Comparison of ENCODE assay signal across 1 cellular context in genomic region chr7:158657189-158657746, GRCh38.
TF ChIP-seq lines count a peak whose summit lies in the region.

No MANE protein-coding gene starts in this region.

TF ChIP-seq in GM23338, 12 proteins besides CTCF, POLR2A, EP300 and RAD21 (continued from another document):
- TF ChIP-seq ZNF462 (CRISPR knock-in tag; IDR thresholded peaks at IDR 0.05), result no peak
- TF ChIP-seq ZNF114 (CRISPR knock-in tag; IDR thresholded peaks at IDR 0.05), result no peak
- no peak for TF ChIP-seq ZNF331 (CRISPR knock-in tag; IDR thresholded peaks at IDR 0.05; ENCODE audit: low read depth)
- TF ChIP-seq JUNB (IDR thresholded peaks at IDR 0.05; ENCODE audit: unreplicated experiment), result no peak
- no peak for TF ChIP-seq EZH2phosphoT487 (IDR thresholded peaks at IDR 0.05; ENCODE audit: unreplicated experiment)
- no peak for TF ChIP-seq POLR2AphosphoS5 (IDR thresholded peaks at IDR 0.05; ENCODE audit: low read depth)
- TF ChIP-seq EZH2 (IDR thresholded peaks at IDR 0.05; ENCODE audit: low read depth, unreplicated experiment), result no peak
